18 cellular contexts compared by ENCODE assay signal in the genomic region with DNA sequence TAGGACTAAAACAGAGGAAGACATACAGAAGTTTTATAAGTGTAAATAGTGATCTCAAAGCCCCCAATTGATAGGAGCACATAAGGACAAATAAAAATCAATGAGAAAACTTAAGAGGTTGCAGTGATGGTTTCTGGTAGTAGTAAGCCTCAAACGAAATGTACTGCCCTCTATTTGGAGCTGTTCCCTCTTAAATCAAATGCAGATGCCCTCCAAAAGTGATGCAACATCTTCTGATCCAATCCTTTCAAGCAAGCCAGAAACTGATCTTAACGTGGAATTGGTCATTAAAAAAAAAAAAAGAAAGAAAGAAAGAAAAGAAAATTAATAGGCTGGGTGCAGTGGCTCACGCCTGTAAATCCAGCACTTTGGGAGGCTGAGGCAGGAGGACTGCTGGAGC.
A peak's percentile ranks its signal among the peaks of the same experiment; 100 is the strongest.
DNase-seq lines count a peak whose midpoint lies in the region; ATAC-seq and TF ChIP-seq lines count a peak whose summit lies in the region.
"Had no signal": no experiment of that assay in that cellular context is flagged by ENCODE, and none has a peak within 500 bp of the region (broad histone marks: within the 10 kb centered on the region; RNA-seq: fewer than 3 reads in every experiment).

No MANE protein-coding gene starts in this region.

- CTCF ChIA-PET in BJ (lab: Yijun Ruan, JAX), result no interaction called here
- CTCF ChIA-PET in IMR-90 (lab: Yijun Ruan, JAX), result no interaction called here

- no TSS peak for BruUV-seq in IMR-90 (replicated peaks; lab: Mats Ljungman, UMichigan)

- no peak overlapping the region for H3K23ac ChIP-seq in IMR-90 (ENCODE audit: low read depth, low read length)

- no peak overlapping the region for H2AK5ac ChIP-seq in IMR-90 (ENCODE audit: low read depth, low read length)

- H3K4me1 ChIP-seq in IMR-90 (ENCODE audit: control insufficient read depth, insufficient read depth, low read length) (no peaks in the 10 kb centered on the region), sigmoid colon (peaks cover 0 to 3% (median 0%) of the 10 kb centered on the region in 4 donors)

- H4K91ac ChIP-seq in IMR-90 (ENCODE audit: insufficient read depth, low read depth, low read length), result no peak overlapping the region

- TF ChIP-seq EP300 in sigmoid colon (IDR thresholded peaks at IDR 0.05), result no peak

- H3K4me2 ChIP-seq in IMR-90 (ENCODE audit: low read depth, low read length), result no peak overlapping the region

- H3K56ac ChIP-seq in IMR-90 (ENCODE audit: extremely low read depth, insufficient read depth, low read length), result no peak overlapping the region

- DNase-seq in BJ (ENCODE audit: low read depth) (peak; percentile 52), IMR-90 (no peak), fibroblast of mammary gland (ENCODE audit: low read depth) (peak; percentile 89), stromal cell of bone marrow (ENCODE audit: low read depth) (peak; percentile 40), sigmoid colon (no peak), T-helper 2 cell (no peak)
- DNase-seq in NK-92 treated with Interleukin-12 subunit alpha and Interleukin-12 subunit beta, amount 100 ng/mL, for 24 hours (lab: John Stamatoyannopoulos, UW), result no peak
- DNase-seq: CD4-positive, CD25-positive, alpha-beta regulatory T cell; H9; KBM-7; MM.1S; NCI-H1048; NCI-H1417 treated with DMSO at 0.1 percent for 48 hours; NCI-H187 treated with DMSO at 0.1 percent for 48 hours; NCI-H2107; NCI-H446 treated with DMSO at 0.1 percent for 48 hours; NCI-H526 treated with DMSO at 0.1 percent for 48 hours; Right ventricle myocardium superior had no signal

- in situ Hi-C loops in IMR-90 (cut with MboI; ENCODE audit: low sequenced_read_pairs), result no loop called here

- no peak overlapping the region for H2BK15ac ChIP-seq in IMR-90 (ENCODE audit: low read depth, low read length)

- H3K27me3 ChIP-seq in BJ (ENCODE audit: control insufficient read depth, insufficient read depth, low read length), result no peaks in the 10 kb centered on the region
- H3K27me3 ChIP-seq in IMR-90 (ENCODE audit: control insufficient read depth, insufficient read depth, low read length), result no peaks in the 10 kb centered on the region
- no peaks in the 10 kb centered on the region for H3K27me3 ChIP-seq in sigmoid colon

- H3K36me3 ChIP-seq in BJ (ENCODE audit: control insufficient read depth, insufficient read depth, low read length), result no peaks in the 10 kb centered on the region
- no peaks in the 10 kb centered on the region for H3K36me3 ChIP-seq in IMR-90 (ENCODE audit: control insufficient read depth, insufficient read depth, low read length)
- H3K36me3 ChIP-seq in sigmoid colon, result no peaks in the 10 kb centered on the region

- H2AFZ ChIP-seq in IMR-90 (replicated peaks; ENCODE audit: low read length, poor library complexity), result no peak overlapping the region

- H4K8ac ChIP-seq in IMR-90 (ENCODE audit: low read depth in 2 of 2, low read length in 2 of 2), result no peak overlapping the region

- no peak overlapping the region for H2AK9ac ChIP-seq in IMR-90 (replicated peaks; ENCODE audit: low read depth, low read length, poor library complexity)

- intact Hi-C loops in IMR-90 (cut with micrococcal nuclease) (no loop called here), sigmoid colon (cut with DNase I) (no loop called here)

- H2BK120ac ChIP-seq in IMR-90 (ENCODE audit: low read depth, low read length), result no peak overlapping the region

- H3K14ac ChIP-seq in IMR-90 (replicated peaks; ENCODE audit: low read depth, low read length), result no peak overlapping the region

- WGBS in IMR-90 (ENCODE audit: extremely low coverage in 2 of 2, insufficient read length in 1 of 2), 2 experiments, result no CpG with 5 or more reads among the region's 3 CpGs
- WGBS in sigmoid colon, 2 donors, result 85 to 93% methylated on average over 3 of the region's 3 CpGs

- TF ChIP-seq POLR2A in IMR-90 (IDR thresholded peaks at IDR 0.05; ENCODE audit: low read depth, low read length), result no peak
- no peak for TF ChIP-seq POLR2A in sigmoid colon (IDR thresholded peaks at IDR 0.05)

- H3K9me1 ChIP-seq in IMR-90 (ENCODE audit: insufficient read depth, low read length), result no peaks in the 10 kb centered on the region

- H3K4ac ChIP-seq in IMR-90 (ENCODE audit: low read depth, low read length), result no peak overlapping the region

- dilution Hi-C loops in IMR-90 (cut with HindIII; ENCODE audit: low sequenced_read_pairs, unreplicated experiment), result no loop called here

- TF ChIP-seq CTCF in BJ (IDR thresholded peaks at IDR 0.05; ENCODE audit: insufficient read depth, low read depth, low read length) (no peak), IMR-90 (conservative IDR thresholded peaks at IDR 0.05; ENCODE audit: low read depth, low read length) (no peak), fibroblast of mammary gland (conservative IDR thresholded peaks at IDR 0.05; ENCODE audit: control insufficient read depth, insufficient read depth, low read depth, low read length) (no peak), sigmoid colon (IDR thresholded peaks at IDR 0.05) (no peak)

- no peaks in the 10 kb centered on the region for H4K20me1 ChIP-seq in IMR-90 (ENCODE audit: insufficient read depth, low read length)

- no peak overlapping the region for H4K5ac ChIP-seq in IMR-90 (ENCODE audit: low read depth, low read length)

- no peaks in the 10 kb centered on the region for H3K79me1 ChIP-seq in IMR-90 (ENCODE audit: low read depth in 1 of 2, low read length in 2 of 2)

- no peak for ATAC-seq in IMR-90 (ENCODE audit: low read depth)

- TF ChIP-seq RAD21 in IMR-90 (IDR thresholded peaks at IDR 0.05; ENCODE audit: low read length), result no peak

- no peak overlapping the region for H2BK20ac ChIP-seq in IMR-90 (ENCODE audit: low read depth, low read length)

- H3K9ac ChIP-seq in IMR-90 (ENCODE audit: low read depth, low read length), result no peak overlapping the region

- H3K4me3 ChIP-seq in BJ (ENCODE audit: low read depth, low read length) (no peak overlapping the region), IMR-90 (ENCODE audit: insufficient read depth, low read depth, low read length) (no peak overlapping the region), fibroblast of mammary gland (ENCODE audit: control insufficient read depth, low read depth, low read length) (no peak overlapping the region), sigmoid colon (no peak overlapping the region)

- POLR2A ChIA-PET in BJ (lab: Charles Lee) (interaction anchor here (0.6 kb wide), 1 partner anchor 23 kb away, joined by 3 read pairs; no protein-coding TSS in a partner anchor), IMR-90 (lab: Charles Lee; ENCODE audit: unreplicated experiment) (no interaction called here)

- no peak overlapping the region for H3K18ac ChIP-seq in IMR-90 (ENCODE audit: low read depth, low read length)

- H3K9me3 ChIP-seq in IMR-90 (ENCODE audit: control insufficient read depth, insufficient read depth, low read length) (no peaks in the 10 kb centered on the region), sigmoid colon (no peaks in the 10 kb centered on the region)

- no peak overlapping the region for H3K27ac ChIP-seq in IMR-90 (ENCODE audit: insufficient read depth, low read length)
- H3K27ac ChIP-seq in sigmoid colon, result no peak overlapping the region

- H2BK5ac ChIP-seq in IMR-90 (ENCODE audit: low read depth, low read length, poor library complexity, severe bottlenecking), result no peak overlapping the region

TF ChIP-seq in IMR-90, 13 proteins besides CTCF, POLR2A, EP300 and RAD21:
- TF ChIP-seq RCOR1 (IDR thresholded peaks at IDR 0.05; ENCODE audit: insufficient replicate concordance, low read length), result no peak
- no peak for TF ChIP-seq ELK1 (IDR thresholded peaks at IDR 0.05; ENCODE audit: borderline replicate concordance, low read depth, low read length)
- no peak for TF ChIP-seq CHD1 (IDR thresholded peaks at IDR 0.05; ENCODE audit: low read depth, low read length)
- TF ChIP-seq CEBPB (IDR thresholded peaks at IDR 0.05; ENCODE audit: low read depth, low read length), result 0 out of 2 replicates have a peak, but pooled peaks have one; percentile 5

Comparison
In these comparisons a context has a peak if more than half of its experiments do, and no peak if none do; other contexts are left out.
1. DNase-seq: peak in BJ (single experiment), fibroblast of mammary gland (single experiment) and stromal cell of bone marrow (single experiment); none in IMR-90 (single experiment), NK-92 treated with Interleukin-12 subunit alpha and Interleukin-12 subunit beta, amount 100 ng/mL, for 24 hours (single experiment), sigmoid colon (single experiment) and T-helper 2 cell (0 of 5).